Comparison of ENCODE assay signal across 1 cellular context in the genomic region with DNA sequence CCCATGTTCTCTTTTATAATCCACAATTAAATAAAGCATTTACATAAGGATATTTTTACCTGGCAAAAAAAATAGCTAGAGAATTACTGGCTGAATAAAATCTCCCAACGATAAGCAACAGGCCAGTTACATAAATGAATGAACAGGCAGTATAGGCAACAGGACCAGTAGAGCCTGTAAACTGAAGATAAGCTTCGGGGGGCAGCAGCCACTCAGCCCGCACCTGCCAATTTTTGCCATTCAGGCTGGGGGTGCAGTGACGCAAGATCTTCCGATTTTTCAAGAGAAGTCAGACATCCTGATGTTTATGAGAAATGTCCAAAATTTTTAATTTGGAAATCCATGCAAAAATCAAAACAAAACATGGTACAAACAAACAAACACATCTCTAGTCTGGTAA.
TF ChIP-seq lines count a peak whose summit lies in the region.

No MANE protein-coding gene starts in this region.

TF ChIP-seq in K562, 482 proteins besides CTCF, POLR2A, EP300 and RAD21 (continued from another document and continues in another):
- TF ChIP-seq, protein P1, sequence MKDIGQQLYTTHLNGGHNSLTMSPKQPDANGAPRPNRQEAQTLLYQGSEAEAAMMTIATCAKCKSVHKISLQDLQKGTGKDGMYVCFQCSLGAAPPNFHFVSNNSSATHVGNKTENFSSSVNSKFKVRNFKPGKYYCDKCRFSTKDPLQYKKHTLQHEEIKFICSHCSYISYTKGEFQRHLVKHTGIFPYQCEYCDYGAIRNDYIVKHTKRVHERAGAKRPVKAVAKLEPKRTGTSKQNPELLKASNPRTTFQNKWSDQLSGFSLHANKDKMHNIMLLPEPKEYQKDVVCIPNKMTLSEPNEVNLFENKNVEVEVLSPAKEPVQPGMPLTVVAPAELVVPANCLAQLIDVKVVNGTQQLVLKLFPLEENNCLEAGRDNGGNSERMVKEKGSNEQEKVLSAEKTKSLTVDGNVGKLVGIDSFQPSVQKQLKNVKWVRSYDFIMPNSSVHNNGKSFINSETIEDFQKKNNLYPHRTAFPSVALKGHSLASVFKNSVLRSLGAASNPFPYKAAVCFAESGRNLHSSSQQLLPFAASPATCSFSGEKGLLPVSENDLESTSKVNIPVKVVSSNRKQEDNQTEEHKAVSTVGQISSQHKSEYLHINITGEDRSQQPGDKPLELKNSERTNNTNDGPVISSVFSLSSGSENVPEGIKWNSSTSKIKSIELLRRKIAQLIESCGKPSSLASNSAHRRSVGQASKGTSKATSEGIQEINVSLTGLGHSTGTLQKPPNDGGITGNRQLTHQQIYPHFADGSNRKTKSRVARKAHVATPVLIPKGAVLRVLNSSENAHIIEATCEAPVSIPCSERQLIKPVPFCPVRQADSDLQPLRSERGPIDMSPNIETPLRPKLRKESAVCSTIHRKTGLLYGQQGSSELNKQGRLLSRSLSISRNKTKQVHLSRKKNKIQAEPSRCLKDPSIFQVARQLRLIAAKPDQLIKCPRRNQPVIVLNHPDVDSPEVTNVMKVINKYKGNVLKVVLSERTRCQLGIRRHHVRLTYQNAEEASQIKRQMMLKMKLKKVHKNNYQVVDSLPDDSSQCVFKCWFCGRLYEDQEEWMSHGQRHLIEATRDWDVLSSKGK (CRISPR knock-in tag; IDR thresholded peaks at IDR 0.05) = no peak
- TF ChIP-seq FOXJ3 (CRISPR knock-in tag; IDR thresholded peaks at IDR 0.05) = no peak
- TF ChIP-seq, protein P2, sequence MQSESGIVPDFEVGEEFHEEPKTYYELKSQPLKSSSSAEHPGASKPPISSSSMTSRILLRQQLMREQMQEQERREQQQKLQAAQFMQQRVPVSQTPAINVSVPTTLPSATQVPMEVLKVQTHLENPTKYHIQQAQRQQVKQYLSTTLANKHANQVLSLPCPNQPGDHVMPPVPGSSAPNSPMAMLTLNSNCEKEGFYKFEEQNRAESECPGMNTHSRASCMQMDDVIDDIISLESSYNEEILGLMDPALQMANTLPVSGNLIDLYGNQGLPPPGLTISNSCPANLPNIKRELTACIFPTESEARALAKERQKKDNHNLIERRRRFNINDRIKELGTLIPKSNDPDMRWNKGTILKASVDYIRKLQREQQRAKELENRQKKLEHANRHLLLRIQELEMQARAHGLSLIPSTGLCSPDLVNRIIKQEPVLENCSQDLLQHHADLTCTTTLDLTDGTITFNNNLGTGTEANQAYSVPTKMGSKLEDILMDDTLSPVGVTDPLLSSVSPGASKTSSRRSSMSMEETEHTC (IDR thresholded peaks at IDR 0.05) = no peak
- peak in 1 of 2 experiments; percentile 48; a peak in 1 of 4 replicates for TF ChIP-seq RCOR1 (IDR thresholded peaks at IDR 0.05; ENCODE audit: borderline replicate concordance in 1 of 2, low read depth in 2 of 2, low read length in 2 of 2)
- no peak for TF ChIP-seq ZNF212 (CRISPR knock-in tag; IDR thresholded peaks at IDR 0.05)
- TF ChIP-seq CSDE1 (IDR thresholded peaks at IDR 0.05) = no peak
- peak; percentile 69 for TF ChIP-seq CEBPB (tag; IDR thresholded peaks at IDR 0.05)
- TF ChIP-seq, protein P3, sequence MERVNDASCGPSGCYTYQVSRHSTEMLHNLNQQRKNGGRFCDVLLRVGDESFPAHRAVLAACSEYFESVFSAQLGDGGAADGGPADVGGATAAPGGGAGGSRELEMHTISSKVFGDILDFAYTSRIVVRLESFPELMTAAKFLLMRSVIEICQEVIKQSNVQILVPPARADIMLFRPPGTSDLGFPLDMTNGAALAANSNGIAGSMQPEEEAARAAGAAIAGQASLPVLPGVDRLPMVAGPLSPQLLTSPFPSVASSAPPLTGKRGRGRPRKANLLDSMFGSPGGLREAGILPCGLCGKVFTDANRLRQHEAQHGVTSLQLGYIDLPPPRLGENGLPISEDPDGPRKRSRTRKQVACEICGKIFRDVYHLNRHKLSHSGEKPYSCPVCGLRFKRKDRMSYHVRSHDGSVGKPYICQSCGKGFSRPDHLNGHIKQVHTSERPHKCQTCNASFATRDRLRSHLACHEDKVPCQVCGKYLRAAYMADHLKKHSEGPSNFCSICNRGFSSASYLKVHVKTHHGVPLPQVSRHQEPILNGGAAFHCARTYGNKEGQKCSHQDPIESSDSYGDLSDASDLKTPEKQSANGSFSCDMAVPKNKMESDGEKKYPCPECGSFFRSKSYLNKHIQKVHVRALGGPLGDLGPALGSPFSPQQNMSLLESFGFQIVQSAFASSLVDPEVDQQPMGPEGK (CRISPR knock-in tag; IDR thresholded peaks at IDR 0.05; ENCODE audit: borderline replicate concordance) = no peak
- no peak for TF ChIP-seq ZNF253 (CRISPR knock-in tag; conservative IDR thresholded peaks at IDR 0.05)
- peak; percentile 57; the same call in 1 of the 2 replicates for TF ChIP-seq FOXM1 (IDR thresholded peaks at IDR 0.05; ENCODE audit: low read depth)
- no peak for TF ChIP-seq FOXM1 (CRISPR knock-in tag; IDR thresholded peaks at IDR 0.05; ENCODE audit: low read depth)
- no peak for TF ChIP-seq RB1 (IDR thresholded peaks at IDR 0.05; ENCODE audit: low read depth)
- no peak for TF ChIP-seq KLF6 (CRISPR knock-in tag; IDR thresholded peaks at IDR 0.05; ENCODE audit: borderline replicate concordance)
- TF ChIP-seq, protein P4, sequence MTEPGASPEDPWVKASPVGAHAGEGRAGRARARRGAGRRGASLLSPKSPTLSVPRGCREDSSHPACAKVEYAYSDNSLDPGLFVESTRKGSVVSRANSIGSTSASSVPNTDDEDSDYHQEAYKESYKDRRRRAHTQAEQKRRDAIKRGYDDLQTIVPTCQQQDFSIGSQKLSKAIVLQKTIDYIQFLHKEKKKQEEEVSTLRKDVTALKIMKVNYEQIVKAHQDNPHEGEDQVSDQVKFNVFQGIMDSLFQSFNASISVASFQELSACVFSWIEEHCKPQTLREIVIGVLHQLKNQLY (CRISPR knock-in tag; conservative IDR thresholded peaks at IDR 0.05) = no peak
- TF ChIP-seq ZBED1 (IDR thresholded peaks at IDR 0.05) = no peak
- TF ChIP-seq ZNF143 (CRISPR knock-in tag; IDR thresholded peaks at IDR 0.05) = no peak
- no peak for TF ChIP-seq SMC3 (conservative IDR thresholded peaks at IDR 0.05; ENCODE audit: insufficient read depth, low read depth, low read length)
- TF ChIP-seq RFX1 (IDR thresholded peaks at IDR 0.05) = no peak
- no peak for TF ChIP-seq EGR1 (conservative IDR thresholded peaks at IDR 0.05)
- TF ChIP-seq CBX1 (IDR thresholded peaks at IDR 0.05; ENCODE audit: low read depth) = no peak
- TF ChIP-seq TAL1 (IDR thresholded peaks at IDR 0.05) = peak; percentile 82
- TF ChIP-seq CEBPG (CRISPR knock-in tag; IDR thresholded peaks at IDR 0.05) = peak; percentile 59; the same call in 1 of the 2 replicates
- peak in 1 of 2 experiments; percentile 29; a peak in 1 of 4 replicates for TF ChIP-seq CEBPG (tag; conservative IDR thresholded peaks at IDR 0.05 in 1 of 2, IDR thresholded peaks at IDR 0.05 in 1 of 2)
- TF ChIP-seq ARNT (IDR thresholded peaks at IDR 0.05) = peak in 1 of 2 experiments; percentile 10; a peak in 1 of 4 replicates
- TF ChIP-seq DACH1 (IDR thresholded peaks at IDR 0.05; ENCODE audit: partially characterized antibody) = no peak
- no peak for TF ChIP-seq ZNF184 (CRISPR knock-in tag; IDR thresholded peaks at IDR 0.05)
- TF ChIP-seq ZNF41 (CRISPR knock-in tag; conservative IDR thresholded peaks at IDR 0.05) = no peak
- TF ChIP-seq RNF2 (IDR thresholded peaks at IDR 0.05) = peak; percentile 46; the same call in 1 of the 2 replicates
- no peak for TF ChIP-seq HNRNPUL1 (IDR thresholded peaks at IDR 0.05; ENCODE audit: low read length)
- TF ChIP-seq NFE2L1 (tag; IDR thresholded peaks at IDR 0.05; ENCODE audit: borderline replicate concordance, low read depth) = no peak
- no peak for TF ChIP-seq KDM5B (IDR thresholded peaks at IDR 0.05; ENCODE audit: insufficient replicate concordance, low read depth, low read length)
- TF ChIP-seq, protein P5, sequence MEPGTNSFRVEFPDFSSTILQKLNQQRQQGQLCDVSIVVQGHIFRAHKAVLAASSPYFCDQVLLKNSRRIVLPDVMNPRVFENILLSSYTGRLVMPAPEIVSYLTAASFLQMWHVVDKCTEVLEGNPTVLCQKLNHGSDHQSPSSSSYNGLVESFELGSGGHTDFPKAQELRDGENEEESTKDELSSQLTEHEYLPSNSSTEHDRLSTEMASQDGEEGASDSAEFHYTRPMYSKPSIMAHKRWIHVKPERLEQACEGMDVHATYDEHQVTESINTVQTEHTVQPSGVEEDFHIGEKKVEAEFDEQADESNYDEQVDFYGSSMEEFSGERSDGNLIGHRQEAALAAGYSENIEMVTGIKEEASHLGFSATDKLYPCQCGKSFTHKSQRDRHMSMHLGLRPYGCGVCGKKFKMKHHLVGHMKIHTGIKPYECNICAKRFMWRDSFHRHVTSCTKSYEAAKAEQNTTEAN (CRISPR knock-in tag; IDR thresholded peaks at IDR 0.05) = no peak
- TF ChIP-seq MCM5 (IDR thresholded peaks at IDR 0.05; ENCODE audit: low read depth) = no peak
- TF ChIP-seq HDAC8 (tag; IDR thresholded peaks at IDR 0.05) = no peak
- no peak for TF ChIP-seq ZNF551 (CRISPR knock-in tag; IDR thresholded peaks at IDR 0.05)
- no peak for TF ChIP-seq CREBBP (IDR thresholded peaks at IDR 0.05; ENCODE audit: low read depth, low read length)
- TF ChIP-seq, protein P6, sequence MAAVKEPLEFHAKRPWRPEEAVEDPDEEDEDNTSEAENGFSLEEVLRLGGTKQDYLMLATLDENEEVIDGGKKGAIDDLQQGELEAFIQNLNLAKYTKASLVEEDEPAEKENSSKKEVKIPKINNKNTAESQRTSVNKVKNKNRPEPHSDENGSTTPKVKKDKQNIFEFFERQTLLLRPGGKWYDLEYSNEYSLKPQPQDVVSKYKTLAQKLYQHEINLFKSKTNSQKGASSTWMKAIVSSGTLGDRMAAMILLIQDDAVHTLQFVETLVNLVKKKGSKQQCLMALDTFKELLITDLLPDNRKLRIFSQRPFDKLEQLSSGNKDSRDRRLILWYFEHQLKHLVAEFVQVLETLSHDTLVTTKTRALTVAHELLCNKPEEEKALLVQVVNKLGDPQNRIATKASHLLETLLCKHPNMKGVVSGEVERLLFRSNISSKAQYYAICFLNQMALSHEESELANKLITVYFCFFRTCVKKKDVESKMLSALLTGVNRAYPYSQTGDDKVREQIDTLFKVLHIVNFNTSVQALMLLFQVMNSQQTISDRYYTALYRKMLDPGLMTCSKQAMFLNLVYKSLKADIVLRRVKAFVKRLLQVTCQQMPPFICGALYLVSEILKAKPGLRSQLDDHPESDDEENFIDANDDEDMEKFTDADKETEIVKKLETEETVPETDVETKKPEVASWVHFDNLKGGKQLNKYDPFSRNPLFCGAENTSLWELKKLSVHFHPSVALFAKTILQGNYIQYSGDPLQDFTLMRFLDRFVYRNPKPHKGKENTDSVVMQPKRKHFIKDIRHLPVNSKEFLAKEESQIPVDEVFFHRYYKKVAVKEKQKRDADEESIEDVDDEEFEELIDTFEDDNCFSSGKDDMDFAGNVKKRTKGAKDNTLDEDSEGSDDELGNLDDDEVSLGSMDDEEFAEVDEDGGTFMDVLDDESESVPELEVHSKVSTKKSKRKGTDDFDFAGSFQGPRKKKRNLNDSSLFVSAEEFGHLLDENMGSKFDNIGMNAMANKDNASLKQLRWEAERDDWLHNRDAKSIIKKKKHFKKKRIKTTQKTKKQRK (IDR thresholded peaks at IDR 0.05; ENCODE audit: borderline replicate concordance, low read depth, low read length) = no peak
- no peak for TF ChIP-seq PHB2 (IDR thresholded peaks at IDR 0.05; ENCODE audit: low read depth)
- TF ChIP-seq TAF7 (tag; IDR thresholded peaks at IDR 0.05) = no peak
- TF ChIP-seq SMARCB1 (IDR thresholded peaks at IDR 0.05; ENCODE audit: insufficient read length, low read depth) = no peak
- no peak for TF ChIP-seq SETDB1 (IDR thresholded peaks at IDR 0.05; ENCODE audit: low read length)
- no peak for TF ChIP-seq ZNF263 (CRISPR knock-in tag; IDR thresholded peaks at IDR 0.05; ENCODE audit: borderline replicate concordance)
- TF ChIP-seq POLR2G (IDR thresholded peaks at IDR 0.05; ENCODE audit: low read depth, low read length) = no peak
- no peak for TF ChIP-seq ILK (tag; IDR thresholded peaks at IDR 0.05; ENCODE audit: borderline replicate concordance, low read depth)
- no peak for TF ChIP-seq NCOA4 (IDR thresholded peaks at IDR 0.05; ENCODE audit: partially characterized antibody)
- TF ChIP-seq NFE2 (IDR thresholded peaks at IDR 0.05; ENCODE audit: low read depth) = peak; percentile 55
- no peak for TF ChIP-seq GTF2A2 (tag; IDR thresholded peaks at IDR 0.05)
- no peak for TF ChIP-seq ZNF408 (CRISPR knock-in tag; IDR thresholded peaks at IDR 0.05; ENCODE audit: low read depth)
- TF ChIP-seq HNRNPH1 (optimal IDR thresholded peaks at IDR 0.05; ENCODE audit: low read depth, low read length) = no peak
- TF ChIP-seq TCF7L2 (IDR thresholded peaks at IDR 0.05; ENCODE audit: low read depth, low read length) = no peak
- no peak for TF ChIP-seq ZNF324 (CRISPR knock-in tag; IDR thresholded peaks at IDR 0.05)
- TF ChIP-seq, protein P7, sequence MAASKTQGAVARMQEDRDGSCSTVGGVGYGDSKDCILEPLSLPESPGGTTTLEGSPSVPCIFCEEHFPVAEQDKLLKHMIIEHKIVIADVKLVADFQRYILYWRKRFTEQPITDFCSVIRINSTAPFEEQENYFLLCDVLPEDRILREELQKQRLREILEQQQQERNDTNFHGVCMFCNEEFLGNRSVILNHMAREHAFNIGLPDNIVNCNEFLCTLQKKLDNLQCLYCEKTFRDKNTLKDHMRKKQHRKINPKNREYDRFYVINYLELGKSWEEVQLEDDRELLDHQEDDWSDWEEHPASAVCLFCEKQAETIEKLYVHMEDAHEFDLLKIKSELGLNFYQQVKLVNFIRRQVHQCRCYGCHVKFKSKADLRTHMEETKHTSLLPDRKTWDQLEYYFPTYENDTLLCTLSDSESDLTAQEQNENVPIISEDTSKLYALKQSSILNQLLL (CRISPR knock-in tag; IDR thresholded peaks at IDR 0.05; ENCODE audit: borderline replicate concordance) = no peak
- TF ChIP-seq FOXK2 (conservative IDR thresholded peaks at IDR 0.05 in 1 of 2, IDR thresholded peaks at IDR 0.05 in 1 of 2; ENCODE audit: low read depth in 2 of 2) = peak in 1 of 2 experiments; percentile 24; a peak in 1 of 4 replicates
- no peak for TF ChIP-seq HNRNPLL (IDR thresholded peaks at IDR 0.05; ENCODE audit: low read depth, low read length, poor library complexity, severe bottlenecking)
- no peak for TF ChIP-seq BRD9 (IDR thresholded peaks at IDR 0.05; ENCODE audit: low read depth, partially characterized antibody)
- TF ChIP-seq BHLHE40 (IDR thresholded peaks at IDR 0.05; ENCODE audit: low read length) = peak; percentile 70
- TF ChIP-seq ZNF197 (CRISPR knock-in tag; IDR thresholded peaks at IDR 0.05; ENCODE audit: low read depth) = no peak
- no peak for TF ChIP-seq CBFB (CRISPR knock-in tag; IDR thresholded peaks at IDR 0.05)
- no peak for TF ChIP-seq ZC3H11A (IDR thresholded peaks at IDR 0.05; ENCODE audit: low read depth, low read length)
- TF ChIP-seq ZNF174 (CRISPR knock-in tag; IDR thresholded peaks at IDR 0.05) = no peak
- TF ChIP-seq, protein P8, sequence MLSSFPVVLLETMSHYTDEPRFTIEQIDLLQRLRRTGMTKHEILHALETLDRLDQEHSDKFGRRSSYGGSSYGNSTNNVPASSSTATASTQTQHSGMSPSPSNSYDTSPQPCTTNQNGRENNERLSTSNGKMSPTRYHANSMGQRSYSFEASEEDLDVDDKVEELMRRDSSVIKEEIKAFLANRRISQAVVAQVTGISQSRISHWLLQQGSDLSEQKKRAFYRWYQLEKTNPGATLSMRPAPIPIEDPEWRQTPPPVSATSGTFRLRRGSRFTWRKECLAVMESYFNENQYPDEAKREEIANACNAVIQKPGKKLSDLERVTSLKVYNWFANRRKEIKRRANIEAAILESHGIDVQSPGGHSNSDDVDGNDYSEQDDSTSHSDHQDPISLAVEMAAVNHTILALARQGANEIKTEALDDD (IDR thresholded peaks at IDR 0.05) = no peak
- no peak for TF ChIP-seq ZNF384 (IDR thresholded peaks at IDR 0.05; ENCODE audit: low read depth, low read length)
- TF ChIP-seq U2AF1 (optimal IDR thresholded peaks at IDR 0.05; ENCODE audit: low read depth, low read length) = no peak
